ENCODE assay signal across 12 cellular contexts in the genomic region with DNA sequence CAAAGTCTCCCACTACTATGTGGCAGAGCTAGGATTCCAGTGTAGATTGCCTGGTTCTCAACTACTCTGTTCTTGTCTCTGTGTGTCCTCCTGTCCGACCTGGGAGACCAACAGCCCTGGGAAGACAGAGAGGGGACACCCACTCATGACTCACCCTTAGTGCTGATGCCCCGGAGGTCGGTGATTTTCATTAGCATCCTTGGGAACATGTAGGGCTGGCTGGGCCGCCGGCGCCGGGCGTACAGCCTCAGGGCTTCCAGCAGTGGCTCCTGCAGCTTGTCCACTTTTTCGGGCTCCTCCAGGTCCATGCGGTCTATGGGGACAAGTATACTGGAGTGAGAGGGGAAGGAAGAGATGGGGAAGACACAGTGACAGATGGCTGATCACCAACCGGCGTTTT. TPM values are rescaled to one million over a fixed set of nuclear protein-coding genes. Genes with fewer than 3 reads are reported as not detected.
DNase-seq lines count a peak whose midpoint lies in the region; ATAC-seq and TF ChIP-seq lines count a peak whose summit lies in the region.
"Had no signal": no experiment of that assay in that cellular context is flagged by ENCODE, and none has a peak within 500 bp of the region (broad histone marks: within the 10 kb centered on the region; RNA-seq: fewer than 3 reads in every experiment).

No MANE protein-coding gene starts in this region.

- no peaks in the 10 kb centered on the region for H3K9me3 ChIP-seq in heart right ventricle
- H3K9me3 ChIP-seq: mucosa of descending colon had no signal

- H3K4me3 Mint-ChIP-seq in endothelial cell (ENCODE audit: unreplicated experiment) = peak overlapping the region; percentile 12
- no peak overlapping the region for H3K4me3 Mint-ChIP-seq in type B pancreatic cell

- intact Hi-C loops in Right ventricle myocardium superior (cut with DNase I) = loop anchor here (2.0 kb wide), 1 partner anchor 76 kb away; no protein-coding TSS in a partner anchor
- intact Hi-C loops in heart right ventricle (cut with DNase I) = loop anchor here in 9 of 10 donors (1.0 to 5.0 kb wide), 7 partner anchors 39 to 108 kb away; a partner anchor contains a TSS

- H3K27ac ChIP-seq in heart right ventricle (peak overlapping the region in 4 of 10 donors; percentile 20 to 100 (median 99)), KMS-11 (no peak overlapping the region)
- H3K27ac ChIP-seq: PC-9 had no signal

- no peak for ATAC-seq in Right ventricle myocardium superior (ENCODE audit: poor library complexity)
- no peak for ATAC-seq in heart right ventricle
- ATAC-seq in HG03469 (IDR thresholded peaks at IDR 0.05; ENCODE audit: unreplicated experiment) = no peak
- ATAC-seq in GM18502 (IDR thresholded peaks at IDR 0.05; ENCODE audit: poor library complexity, unreplicated experiment) = no peak

- no peak for TF ChIP-seq CTCF in heart right ventricle (IDR thresholded peaks at IDR 0.05)
- no peak for TF ChIP-seq CTCF in KMS-11 (conservative IDR thresholded peaks at IDR 0.05; ENCODE audit: low read depth, low read length)
- TF ChIP-seq CTCF in endothelial cell (IDR thresholded peaks at IDR 0.05; ENCODE audit: unreplicated experiment) = no peak
- TF ChIP-seq CTCF in type B pancreatic cell (conservative IDR thresholded peaks at IDR 0.05) = no peak

- no peak overlapping the region for H3K27ac Mint-ChIP-seq in endothelial cell (ENCODE audit: unreplicated experiment)
- H3K27ac Mint-ChIP-seq in type B pancreatic cell = peak overlapping the region; percentile 26
- H3K27ac Mint-ChIP-seq: GM23338 had no signal

- H3K27me3 Mint-ChIP-seq in endothelial cell (ENCODE audit: unreplicated experiment) (peaks cover 20% of the 10 kb centered on the region), type B pancreatic cell (no peaks in the 10 kb centered on the region)

- no peak overlapping the region for H3K9ac ChIP-seq in KMS-11

- WGBS in heart right ventricle, 2 donors = 48 to 50% methylated on average over 12 of the region's 12 CpGs

- no peak overlapping the region for H2AFZ ChIP-seq in KMS-11 (ENCODE audit: low read depth)
- H2AFZ ChIP-seq: GM23338, PC-9 had no signal

- no peaks in the 10 kb centered on the region for H3K9me3 Mint-ChIP-seq in endothelial cell (ENCODE audit: unreplicated experiment)
- no peaks in the 10 kb centered on the region for H3K9me3 Mint-ChIP-seq in type B pancreatic cell
- H3K9me3 Mint-ChIP-seq: GM23338 had no signal

- peaks cover 0 to 55% (median 38%) of the 10 kb centered on the region in 9 donors for H3K36me3 ChIP-seq in heart right ventricle
- no peaks in the 10 kb centered on the region for H3K36me3 ChIP-seq in KMS-11 (ENCODE audit: insufficient read depth)

- peaks cover 24% of the 10 kb centered on the region for H3K79me2 ChIP-seq in KMS-11 (ENCODE audit: insufficient read depth, low read depth)

- DNase-seq in Right ventricle myocardium superior (peak; percentile 32), heart right ventricle (no peak), endothelial cell (ENCODE audit: low spot score) (no peak), type B pancreatic cell (ENCODE audit: extremely low spot score, unreplicated experiment) (no peak), NCI-H2227 (lab: John Stamatoyannopoulos, UW; ENCODE audit: unreplicated experiment) (no peak)

- H3K4me3 ChIP-seq in heart right ventricle (peak overlapping the region in 5 of 10 donors; percentile 26 to 46 (median 41)), KMS-11 (IDR thresholded peaks at IDR 0.05; ENCODE audit: insufficient read depth, low read depth, low read length) (no peak overlapping the region)
- H3K4me3 ChIP-seq: mucosa of descending colon, PC-9 had no signal

- H3K36me3 Mint-ChIP-seq in endothelial cell (ENCODE audit: low read depth, unreplicated experiment) (peaks cover 4% of the 10 kb centered on the region), type B pancreatic cell (peaks cover 7% of the 10 kb centered on the region)

- H3K4me1 ChIP-seq in heart right ventricle = peaks cover 13 to 74% (median 63%) of the 10 kb centered on the region in 9 donors
- peaks cover 68% of the 10 kb centered on the region for H3K4me1 ChIP-seq in KMS-11 (ENCODE audit: low read depth, poor library complexity, severe bottlenecking)

- no peaks in the 10 kb centered on the region for H3K27me3 ChIP-seq in heart right ventricle
- no peaks in the 10 kb centered on the region for H3K27me3 ChIP-seq in KMS-11 (ENCODE audit: insufficient read depth, low read depth)

- H3K4me1 Mint-ChIP-seq in endothelial cell (ENCODE audit: unreplicated experiment) (peaks cover 48% of the 10 kb centered on the region), type B pancreatic cell (ENCODE audit: unreplicated experiment) (peaks cover 35% of the 10 kb centered on the region)

- H4K20me1 ChIP-seq in KMS-11 (ENCODE audit: insufficient read depth) = no peaks in the 10 kb centered on the region

- peak overlapping the region; percentile 24; the same call in 1 of the 2 replicates for H3K4me2 ChIP-seq in KMS-11
- H3K4me2 ChIP-seq: PC-9 had no signal

RNA-seq across cellular contexts. Expression of a gene that starts 5.9 kb away (rescaled TPM):
- total RNA-seq in Right ventricle myocardium superior (0.97 TPM), heart right ventricle (1 to 10 TPM in 7 of 10 donors, under 1 TPM in 3; 0.56 to 8.4 (median 1.1) TPM), endothelial cell (ENCODE audit: unreplicated experiment) (0.56 TPM), type B pancreatic cell (ENCODE audit: low replicate concordance) (3.2 and 4.2 TPM in 2 replicates)
- under 1 TPM; 0.55 to 0.73 TPM for polyA plus RNA-seq in heart right ventricle
- total RNA-seq: GM23338, occipital lobe had no signal

RNA-seq across cellular contexts. Expression of a gene that starts 19.1 kb away (rescaled TPM):
- total RNA-seq in Right ventricle myocardium superior (15.4 TPM), heart right ventricle (10 to 100 TPM in 8 of 10 donors, 1 to 10 TPM in 2; 7.0 to 21.7 (median 13.9) TPM), endothelial cell (ENCODE audit: unreplicated experiment) (7.9 TPM), type B pancreatic cell (ENCODE audit: low replicate concordance) (74.5 and 89.9 TPM in 2 replicates)
- 10 to 100 TPM in 1 of 2 donors, 1 to 10 TPM in 1; 7.8 to 11.7 TPM for polyA plus RNA-seq in heart right ventricle

RNA-seq across cellular contexts. Expression of a gene that starts 32.2 kb away (rescaled TPM):
- total RNA-seq in Right ventricle myocardium superior (8.2 TPM), heart right ventricle (10 to 100 TPM in 3 of 10 donors, 1 to 10 TPM in 7; 8.3 to 15.1 (median 9.5) TPM), endothelial cell (ENCODE audit: unreplicated experiment) (23.8 TPM), type B pancreatic cell (ENCODE audit: low replicate concordance) (30.6 and 49.3 TPM in 2 replicates)
- 10 to 100 TPM in 1 of 2 donors, 1 to 10 TPM in 1; 8.0 to 76.4 TPM for polyA plus RNA-seq in heart right ventricle

RNA-seq across cellular contexts. Expression of a gene that starts 32.4 kb away (rescaled TPM):
- total RNA-seq in Right ventricle myocardium superior (29.4 TPM), heart right ventricle (10 to 100 TPM; 13.8 to 28.9 (median 20.4) TPM), endothelial cell (ENCODE audit: unreplicated experiment) (47.6 TPM), type B pancreatic cell (ENCODE audit: low replicate concordance) (49.2 and 72.2 TPM in 2 replicates)
- polyA plus RNA-seq in heart right ventricle = 1 to 10 TPM; 2.7 to 8.2 TPM

RNA-seq across cellular contexts. Expression of a gene that starts 55.2 kb away (rescaled TPM):
- 0.81 TPM for total RNA-seq in Right ventricle myocardium superior
- 1 to 10 TPM in 2 of 10 donors, under 1 TPM in 8; 0.04 to 3.1 (median 0.36) TPM for total RNA-seq in heart right ventricle
- under 1 TPM; 0.13 to 0.29 TPM for polyA plus RNA-seq in heart right ventricle
- 11.8 TPM for total RNA-seq in endothelial cell (ENCODE audit: unreplicated experiment)
- total RNA-seq in type B pancreatic cell (ENCODE audit: low replicate concordance) = 35.1 and 50.0 TPM in 2 replicates
